Comparison of ENCODE assay signal across 7 cellular contexts in genomic region chr9:94861589-94862241, GRCh38.
DNase-seq lines count a peak whose midpoint lies in the region; ATAC-seq, FAIRE-seq and TF ChIP-seq lines count a peak whose summit lies in the region.

No MANE protein-coding gene starts in this region.

- H3K9me3 Mint-ChIP-seq in effector memory CD8-positive, alpha-beta T cell, result peaks cover 1 to 7% of the 10 kb centered on the region in 2 donors
- H3K9me3 Mint-ChIP-seq in endodermal cell, result no peaks in the 10 kb centered on the region

- peak overlapping the region; percentile 64 for H3K4me3 Mint-ChIP-seq in effector memory CD8-positive, alpha-beta T cell
- H3K4me3 Mint-ChIP-seq in endodermal cell, result no peak overlapping the region

- DNase-seq in GM04504 (ENCODE audit: low read depth) (peak; percentile 85), NCI-H510A treated with DMSO at 0.1 percent for 48 hours (lab: John Stamatoyannopoulos, UW) (peak; percentile 82), gastrocnemius medialis (no peak), endodermal cell (no peak), urothelium cell line (ENCODE audit: low spot score) (no peak)
- no peak for DNase-seq in effector memory CD8-positive, alpha-beta T cell

- no peak overlapping the region for H3K4me3 ChIP-seq in gastrocnemius medialis
- no peak overlapping the region for H3K4me3 ChIP-seq in endodermal cell (ENCODE audit: low read length)

- H3K27me3 Mint-ChIP-seq in effector memory CD8-positive, alpha-beta T cell, result no peaks in the 10 kb centered on the region
- H3K27me3 Mint-ChIP-seq in endodermal cell (ENCODE audit: insufficient read depth), result no peaks in the 10 kb centered on the region

- H3K36me3 ChIP-seq in gastrocnemius medialis (no peaks in the 10 kb centered on the region), endodermal cell (ENCODE audit: control insufficient read depth, insufficient read depth, low read length) (peaks cover 9% of the 10 kb centered on the region)

- H3K27me3 ChIP-seq in gastrocnemius medialis (no peaks in the 10 kb centered on the region), endodermal cell (ENCODE audit: control insufficient read depth, insufficient read depth, low read length, poor library complexity, severe bottlenecking) (no peaks in the 10 kb centered on the region)

- intact Hi-C loops in gastrocnemius medialis (cut with DNase I; ENCODE audit: low total_unique reads), result no loop called here

- H3K36me3 Mint-ChIP-seq in effector memory CD8-positive, alpha-beta T cell (ENCODE audit: insufficient read depth), result peaks cover 18% of the 10 kb centered on the region
- peaks cover 5% of the 10 kb centered on the region for H3K36me3 Mint-ChIP-seq in endodermal cell (ENCODE audit: low read depth)

- 94 to 98% methylated on average over 11 of the region's 11 CpGs for WGBS in endodermal cell (ENCODE audit: insufficient coverage in 1 of 2, insufficient read length in 1 of 2), 2 experiments

- H3K27ac ChIP-seq in gastrocnemius medialis, result peak overlapping the region; percentile 66 to 96 (median 80)
- no peak overlapping the region for H3K27ac ChIP-seq in endodermal cell (ENCODE audit: low read depth, low read length)

- peak overlapping the region; percentile 81 to 95 for H3K27ac Mint-ChIP-seq in effector memory CD8-positive, alpha-beta T cell
- H3K27ac Mint-ChIP-seq in endodermal cell, result no peak overlapping the region

- TF ChIP-seq POLR2A in gastrocnemius medialis (IDR thresholded peaks at IDR 0.05), result no peak

- no peak for ATAC-seq in effector memory CD8-positive, alpha-beta T cell (replicated peaks)
- ATAC-seq in gastrocnemius medialis (peak; percentile 84 to 89), HG02885 (IDR thresholded peaks at IDR 0.05; ENCODE audit: poor library complexity, unreplicated experiment) (no peak)

- no peak overlapping the region for H3K9ac ChIP-seq in endodermal cell (ENCODE audit: extremely low read depth, low read length, poor library complexity, severe bottlenecking)

- TF ChIP-seq CTCF in gastrocnemius medialis (IDR thresholded peaks at IDR 0.05 in 4 of 5, conservative IDR thresholded peaks at IDR 0.05 in 1 of 5), result no peak
- TF ChIP-seq CTCF in endodermal cell (conservative IDR thresholded peaks at IDR 0.05), result no peak

- H3K4me1 ChIP-seq in gastrocnemius medialis (peaks cover 40 to 47% of the 10 kb centered on the region in 2 donors), endodermal cell (ENCODE audit: control insufficient read depth, insufficient read depth, low read length) (no peaks in the 10 kb centered on the region)

- in situ Hi-C loops in gastrocnemius medialis (cut with MboI; ENCODE audit: low sequenced_read_pairs in 4 of 4), result no loop called here

- H3K9me3 ChIP-seq in gastrocnemius medialis (no peaks in the 10 kb centered on the region), endodermal cell (ENCODE audit: control insufficient read depth, low read length) (peaks cover 11% of the 10 kb centered on the region)

- FAIRE-seq in urothelium cell line (lab: Jason Lieb, UNC), result no peak

- H3K4me1 Mint-ChIP-seq in effector memory CD8-positive, alpha-beta T cell (ENCODE audit: low read depth in 2 of 2), result peaks cover 36 to 47% of the 10 kb centered on the region in 2 donors
- H3K4me1 Mint-ChIP-seq in endodermal cell, result peaks cover 7% of the 10 kb centered on the region

Comparison
In these comparisons a context has a peak if more than half of its experiments do, and no peak if none do; other contexts are left out.
1. DNase-seq: peak in GM04504 (single experiment) and NCI-H510A treated with DMSO at 0.1 percent for 48 hours (single experiment); none in effector memory CD8-positive, alpha-beta T cell (0 of 3), gastrocnemius medialis (0 of 2), endodermal cell (single experiment) and urothelium cell line (single experiment).
2. ATAC-seq: peak in gastrocnemius medialis (2 of 2); none in effector memory CD8-positive, alpha-beta T cell (single experiment) and HG02885 (single experiment).